Comparison of ENCODE assay signal across 18 cellular contexts in the genomic region with DNA sequence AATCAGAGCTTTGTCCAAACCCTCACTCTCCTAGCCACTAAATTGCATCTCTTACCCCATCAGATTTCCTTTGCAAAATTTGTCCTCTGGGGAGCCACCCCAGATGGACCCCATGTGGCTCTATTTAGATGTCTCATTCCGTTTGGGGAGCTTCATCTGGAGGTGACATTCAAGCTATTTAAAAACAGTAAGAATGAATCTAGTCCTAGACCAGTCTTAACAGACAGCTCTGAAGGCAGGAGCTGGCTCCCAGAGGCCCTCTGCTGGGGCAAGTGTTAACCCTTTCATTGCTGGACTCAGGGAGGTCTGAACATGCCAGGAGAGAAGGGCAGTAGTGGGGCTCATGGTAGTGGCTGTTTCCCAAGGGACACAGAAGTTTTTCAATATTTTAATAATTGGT. TPM values are rescaled to one million over a fixed set of nuclear protein-coding genes. Genes with fewer than 3 reads are reported as not detected.
DNase-seq lines count a peak whose midpoint lies in the region; ATAC-seq, FAIRE-seq and TF ChIP-seq lines count a peak whose summit lies in the region.
"Had no signal": no experiment of that assay in that cellular context is flagged by ENCODE, and none has a peak within 500 bp of the region (broad histone marks: within the 10 kb centered on the region; RNA-seq: fewer than 3 reads in every experiment).

No MANE protein-coding gene starts in this region.

- H3K4me1 Mint-ChIP-seq in nephron progenitor cell = peaks cover 73% of the 10 kb centered on the region
- no peaks in the 10 kb centered on the region for H3K4me1 Mint-ChIP-seq in CD4-positive, alpha-beta T cell (ENCODE audit: low read depth)
- H3K4me1 Mint-ChIP-seq in activated T-cell treated with anti-CD3 and anti-CD28 coated beads, Interleukin-2, amount 50 U/mL, for 72 hours (ENCODE audit: low read depth) = no peaks in the 10 kb centered on the region
- H3K4me1 Mint-ChIP-seq: B cell had no signal

- peak; percentile 14 for DNase-seq in AG08395 (ENCODE audit: low spot score)
- DNase-seq in IMR-90 = no peak
- DNase-seq in H1 (ENCODE audit: low read depth in 1 of 2, low spot score in 2 of 2) = no peak
- DNase-seq in nephron progenitor cell = no peak
- DNase-seq in CD4-positive, alpha-beta T cell = no peak
- no peak for DNase-seq in DMS79 (lab: John Stamatoyannopoulos, UW)
- DNase-seq in NCI-H82 treated with DMSO at 0.1 percent for 48 hours (lab: John Stamatoyannopoulos, UW; ENCODE audit: unreplicated experiment) = no peak
- DNase-seq in activated T-cell treated with anti-CD3 and anti-CD28 coated beads, Interleukin-2, amount 50 U/mL, for 72 hours = no peak
- DNase-seq: ACHN, DMS153, KG1, NCI-H1105, NCI-H1694 treated with DMSO at 0.1 percent for 48 hours, NCI-H69, PC-3 had no signal

- BruUV-seq in IMR-90 (replicated peaks; lab: Mats Ljungman, UMichigan) = no TSS peak

- H2BK15ac ChIP-seq in IMR-90 (ENCODE audit: low read depth, low read length) (0 out of 3 replicates have a peak overlapping the region, but pooled peaks have one; percentile 11), H1 (ENCODE audit: low read length) (0 out of 2 replicates have a peak overlapping the region, but pooled peaks have one; percentile 5)

- H3K4me3 ChIP-seq in IMR-90 (ENCODE audit: insufficient read depth, low read depth, low read length) (no peak overlapping the region), H1 (ENCODE audit: extremely low read depth in 1 of 4, insufficient read depth in 2 of 4, low read depth in 3 of 4, low read length in 4 of 4) (no peak overlapping the region)
- H3K4me3 ChIP-seq: GM12878, SK-N-MC had no signal

- H3K18ac ChIP-seq in IMR-90 (ENCODE audit: low read depth, low read length) (no peak overlapping the region), H1 (ENCODE audit: extremely low read depth, low read length) (peak overlapping the region; percentile 71; the same call in 1 of the 2 replicates)

- H2BK20ac ChIP-seq in IMR-90 (ENCODE audit: low read depth, low read length) = 0 out of 2 replicates have a peak overlapping the region, but pooled peaks have one; percentile 9
- no peak overlapping the region for H2BK20ac ChIP-seq in H1 (ENCODE audit: low read length)

- H3K14ac ChIP-seq in IMR-90 (replicated peaks; ENCODE audit: low read depth, low read length) = peak overlapping the region; percentile 7; the same call in 1 of the 2 replicates
- no peak overlapping the region for H3K14ac ChIP-seq in H1 (ENCODE audit: insufficient read length)

- H3K4me2 ChIP-seq in IMR-90 (ENCODE audit: low read depth, low read length) = no peak overlapping the region
- no peak overlapping the region; a peak in 1 of 4 replicates for H3K4me2 ChIP-seq in H1 (ENCODE audit: insufficient read depth in 1 of 2, low read depth in 2 of 2, low read length in 2 of 2)

- H3K27me3 Mint-ChIP-seq in nephron progenitor cell (ENCODE audit: low read depth, poor library complexity) = peaks cover 7% of the 10 kb centered on the region
- peaks cover 5% of the 10 kb centered on the region for H3K27me3 Mint-ChIP-seq in CD4-positive, alpha-beta T cell
- peaks cover 6% of the 10 kb centered on the region for H3K27me3 Mint-ChIP-seq in activated T-cell treated with anti-CD3 and anti-CD28 coated beads, Interleukin-2, amount 50 U/mL, for 72 hours (ENCODE audit: low read depth)

- dilution Hi-C loops in IMR-90 (cut with HindIII; ENCODE audit: low sequenced_read_pairs, unreplicated experiment) = no loop called here

- H2BK5ac ChIP-seq in IMR-90 (ENCODE audit: low read depth, low read length, poor library complexity, severe bottlenecking) (no peak overlapping the region), H1 (ENCODE audit: low read depth, low read length) (peak overlapping the region; percentile 73; the same call in 1 of the 2 replicates)

- peak overlapping the region; percentile 3; the same call in 1 of the 2 replicates for H2AK5ac ChIP-seq in IMR-90 (ENCODE audit: low read depth, low read length)
- H2AK5ac ChIP-seq in H1 (ENCODE audit: low read depth, low read length) = no peak overlapping the region

- H3K9me3 ChIP-seq in IMR-90 (ENCODE audit: control insufficient read depth, insufficient read depth, low read length) (no peaks in the 10 kb centered on the region), H1 (ENCODE audit: insufficient read depth in 2 of 2, low read depth in 1 of 2, low read length in 1 of 2) (no peaks in the 10 kb centered on the region)
- H3K9me3 ChIP-seq in CD4-positive, alpha-beta T cell (ENCODE audit: control insufficient read depth, low read length) = no peaks in the 10 kb centered on the region

- H3K4me1 ChIP-seq in IMR-90 (ENCODE audit: control insufficient read depth, insufficient read depth, low read length) = peaks cover 39% of the 10 kb centered on the region
- peaks cover 7 to 18% (median 9%) of the 10 kb centered on the region in 4 experiments for H3K4me1 ChIP-seq in H1 (replicated peaks in 1 of 4; ENCODE audit: control insufficient read depth in 3 of 4, insufficient read depth in 4 of 4, low read length in 3 of 4)

- H3K27ac ChIP-seq in IMR-90 (ENCODE audit: insufficient read depth, low read length) (no peak overlapping the region), H1 (ENCODE audit: low read depth, low read length) (no peak overlapping the region)
- H3K27ac ChIP-seq in CD4-positive, alpha-beta T cell (ENCODE audit: low read depth, low read length) = no peak overlapping the region
- H3K27ac ChIP-seq: SK-N-MC had no signal

- H3K4me3 Mint-ChIP-seq in nephron progenitor cell = peak overlapping the region; percentile 5
- no peak overlapping the region for H3K4me3 Mint-ChIP-seq in CD4-positive, alpha-beta T cell
- H3K4me3 Mint-ChIP-seq in activated T-cell treated with anti-CD3 and anti-CD28 coated beads, Interleukin-2, amount 50 U/mL, for 72 hours = no peak overlapping the region
- H3K4me3 Mint-ChIP-seq: B cell had no signal

- no peaks in the 10 kb centered on the region for H3K36me3 ChIP-seq in IMR-90 (ENCODE audit: control insufficient read depth, insufficient read depth, low read length)
- no peaks in the 10 kb centered on the region for H3K36me3 ChIP-seq in H1 (ENCODE audit: control insufficient read depth in 2 of 4, insufficient read depth in 4 of 4, low read length in 3 of 4)

- H2AFZ ChIP-seq in IMR-90 (replicated peaks; ENCODE audit: low read length, poor library complexity) (no peak overlapping the region), H1 (ENCODE audit: low read length) (no peak overlapping the region)

- H3K9me1 ChIP-seq in IMR-90 (ENCODE audit: insufficient read depth, low read length) = peaks cover 13% of the 10 kb centered on the region

- peak overlapping the region; percentile 92; the same call in 1 of the 2 replicates for H2BK12ac ChIP-seq in H1 (ENCODE audit: low read depth, low read length)

- TF ChIP-seq RAD21 in IMR-90 (IDR thresholded peaks at IDR 0.05; ENCODE audit: low read length) = no peak
- TF ChIP-seq RAD21 in H1 (IDR thresholded peaks at IDR 0.05 in 1 of 2, conservative IDR thresholded peaks at IDR 0.05 in 1 of 2; ENCODE audit: low read depth in 2 of 2, low read length in 2 of 2) = no peak

- peak; percentile 10; the same call in 1 of the 2 replicates for ATAC-seq in IMR-90 (ENCODE audit: low read depth)
- ATAC-seq in CD4-positive, alpha-beta T cell (ENCODE audit: poor library complexity) = no peak
- no peak for ATAC-seq in activated T-cell treated with anti-CD3 and anti-CD28 coated beads, Interleukin-2, amount 50 U/mL, for 72 hours (replicated peaks in 1 of 2)
- ATAC-seq: GM12878, PC-3 had no signal

- H3K27ac Mint-ChIP-seq in nephron progenitor cell = peak overlapping the region; percentile 34
- no peak overlapping the region for H3K27ac Mint-ChIP-seq in CD4-positive, alpha-beta T cell
- H3K27ac Mint-ChIP-seq in activated T-cell treated with anti-CD3 and anti-CD28 coated beads, Interleukin-2, amount 50 U/mL, for 72 hours = no peak overlapping the region
- H3K27ac Mint-ChIP-seq: B cell had no signal

- H3K9ac ChIP-seq in IMR-90 (ENCODE audit: low read depth, low read length) (no peak overlapping the region), H1 (replicated peaks in 1 of 4; ENCODE audit: extremely low read depth in 1 of 4, low read depth in 3 of 4, low read length in 3 of 4) (no peak overlapping the region)

- no peaks in the 10 kb centered on the region for H3K27me3 ChIP-seq in IMR-90 (ENCODE audit: control insufficient read depth, insufficient read depth, low read length)
- no peaks in the 10 kb centered on the region for H3K27me3 ChIP-seq in H1 (replicated peaks in 1 of 4; ENCODE audit: control insufficient read depth in 3 of 4, extremely low read depth in 1 of 4, insufficient read depth in 3 of 4, low read length in 3 of 4)
- H3K27me3 ChIP-seq in CD4-positive, alpha-beta T cell (ENCODE audit: control insufficient read depth, insufficient read depth, low read length) = no peaks in the 10 kb centered on the region

- TF ChIP-seq CTCF in IMR-90 (conservative IDR thresholded peaks at IDR 0.05; ENCODE audit: low read depth, low read length) = no peak
- TF ChIP-seq CTCF in H1 (IDR thresholded peaks at IDR 0.05; ENCODE audit: control extremely low read depth in 1 of 3, insufficient read depth in 1 of 3, low read depth in 1 of 3, low read length in 3 of 3) = no peak
- TF ChIP-seq CTCF in nephron progenitor cell (IDR thresholded peaks at IDR 0.05) = no peak
- TF ChIP-seq CTCF in CD4-positive, alpha-beta T cell (IDR thresholded peaks at IDR 0.05) = no peak

- H3K23me2 ChIP-seq in H1 (ENCODE audit: low read depth, low read length) = no peaks in the 10 kb centered on the region

- no peak overlapping the region for H4K5ac ChIP-seq in IMR-90 (ENCODE audit: low read depth, low read length)
- no peak overlapping the region for H4K5ac ChIP-seq in H1 (ENCODE audit: insufficient read length, low read depth, low read length)

- no CpG with 5 or more reads among the region's 1 CpG for WGBS in IMR-90 (ENCODE audit: extremely low coverage in 2 of 2, insufficient read length in 1 of 2), 2 experiments
- 59% methylated on average over 1 of the region's 1 CpG; no CpG with 5 or more reads in 1 of the 2 experiments for WGBS in H1 (ENCODE audit: extremely low coverage in 1 of 2, insufficient coverage in 1 of 2, insufficient read length in 1 of 2, insufficient replicate concordance in 2 of 2, low coverage in 1 of 2, low lambda C conversion rate in 2 of 2, missing lambda C conversion rate in 1 of 2), 2 experiments

- no peaks in the 10 kb centered on the region for H3K36me3 Mint-ChIP-seq in nephron progenitor cell (ENCODE audit: low read depth)
- no peaks in the 10 kb centered on the region for H3K36me3 Mint-ChIP-seq in CD4-positive, alpha-beta T cell (ENCODE audit: low read depth)
- H3K36me3 Mint-ChIP-seq in activated T-cell treated with anti-CD3 and anti-CD28 coated beads, Interleukin-2, amount 50 U/mL, for 72 hours (ENCODE audit: insufficient read depth in 2 of 2) = no peaks in the 10 kb centered on the region

- H2BK120ac ChIP-seq in IMR-90 (ENCODE audit: low read depth, low read length) (no peak overlapping the region; the same call in 1 of the 2 replicates), H1 (replicated peaks; ENCODE audit: low read depth, low read length) (no peak overlapping the region)

- in situ Hi-C loops in IMR-90 (cut with MboI; ENCODE audit: low sequenced_read_pairs) = no loop called here

- H3K79me1 ChIP-seq in IMR-90 (ENCODE audit: low read depth in 1 of 2, low read length in 2 of 2) (no peaks in the 10 kb centered on the region), H1 (ENCODE audit: low read depth, low read length) (no peaks in the 10 kb centered on the region)

- H3K23ac ChIP-seq in IMR-90 (ENCODE audit: low read depth, low read length) = no peak overlapping the region
- H3K23ac ChIP-seq in H1 (ENCODE audit: insufficient read length) = no peak overlapping the region

- H3K9me3 Mint-ChIP-seq in nephron progenitor cell = no peaks in the 10 kb centered on the region
- no peaks in the 10 kb centered on the region for H3K9me3 Mint-ChIP-seq in CD4-positive, alpha-beta T cell
- no peaks in the 10 kb centered on the region for H3K9me3 Mint-ChIP-seq in activated T-cell treated with anti-CD3 and anti-CD28 coated beads, Interleukin-2, amount 50 U/mL, for 72 hours

- H3K56ac ChIP-seq in IMR-90 (ENCODE audit: extremely low read depth, insufficient read depth, low read length) = no peak overlapping the region
- H3K56ac ChIP-seq in H1 (replicated peaks; ENCODE audit: insufficient read length, low read depth, low read length) = no peak overlapping the region

- intact Hi-C loops in IMR-90 (cut with micrococcal nuclease) = no loop called here
- intact Hi-C loops in CD4-positive, alpha-beta T cell (cut with DNase I, micrococcal nuclease) = no loop called here

- no peak overlapping the region for H4K91ac ChIP-seq in IMR-90 (ENCODE audit: insufficient read depth, low read depth, low read length)
- H4K91ac ChIP-seq in H1 (replicated peaks; ENCODE audit: insufficient read length, low read length) = no peak overlapping the region

- POLR2A ChIA-PET in IMR-90 (lab: Charles Lee; ENCODE audit: unreplicated experiment) (no interaction called here), H1 (lab: Charles Lee; ENCODE audit: partially characterized antibody) (interaction anchor here (0.7 to 1.8 kb wide), 4 partner anchors 24 to 75 kb away, joined by 3 to 7 read pairs (median 4); a partner anchor contains a TSS)
- POLR2A ChIA-PET in CD4-positive, alpha-beta T cell (lab: Charles Lee) = no interaction called here

- no peak overlapping the region for H2AK9ac ChIP-seq in IMR-90 (replicated peaks; ENCODE audit: low read depth, low read length, poor library complexity)

- 0 out of 2 replicates have a peak overlapping the region, but pooled peaks have one; percentile 2 for H3K4ac ChIP-seq in IMR-90 (ENCODE audit: low read depth, low read length)
- H3K4ac ChIP-seq in H1 (replicated peaks; ENCODE audit: insufficient read length, low read depth, low read length) = no peak overlapping the region

- CTCF ChIA-PET in IMR-90 (lab: Yijun Ruan, JAX) = interaction anchor here (0.6 to 0.9 kb wide), 2 partner anchors 78 to 100 kb away, joined by 3 read pairs; no protein-coding TSS in a partner anchor
- CTCF ChIA-PET in H1 (lab: Charles Lee; ENCODE audit: partially characterized antibody) = interaction anchor here (1.0 to 1.8 kb wide), 8 partner anchors 8 to 106 kb away, joined by 3 to 14 read pairs (median 4); no protein-coding TSS in a partner anchor
- CTCF ChIA-PET in CD4-positive, alpha-beta T cell (lab: Charles Lee) = no interaction called here

- no peaks in the 10 kb centered on the region for H4K20me1 ChIP-seq in IMR-90 (ENCODE audit: insufficient read depth, low read length)
- H4K20me1 ChIP-seq in H1 (replicated peaks in 1 of 2; ENCODE audit: control insufficient read depth in 1 of 2, insufficient read depth in 2 of 2, low read length in 2 of 2) = no peaks in the 10 kb centered on the region

- H3K79me2 ChIP-seq in H1 (ENCODE audit: control insufficient read depth in 1 of 2, insufficient read depth in 2 of 2, low read length in 2 of 2) = no peaks in the 10 kb centered on the region

- TF ChIP-seq EP300 in H1 (IDR thresholded peaks at IDR 0.05; ENCODE audit: borderline replicate concordance in 1 of 2, low read depth in 2 of 2, low read length in 2 of 2) = no peak

- H4K8ac ChIP-seq in IMR-90 (ENCODE audit: low read depth in 2 of 2, low read length in 2 of 2) (no peak overlapping the region), H1 (ENCODE audit: extremely low read depth, insufficient read depth, low read length) (no peak overlapping the region; the same call in 1 of the 2 replicates)

- FAIRE-seq in H1 (lab: Jason Lieb, UNC) = no peak
- FAIRE-seq: GM12878 had no signal

- TF ChIP-seq POLR2A in IMR-90 (IDR thresholded peaks at IDR 0.05; ENCODE audit: low read depth, low read length) = no peak
- TF ChIP-seq POLR2A in H1 (IDR thresholded peaks at IDR 0.05; ENCODE audit: control extremely low read depth in 1 of 2, low read depth in 2 of 2, low read length in 2 of 2) = no peak

RNA-seq across cellular contexts. Expression of a gene that starts 59.2 kb away (rescaled TPM):
- 341 and 804 TPM in 2 replicates for total RNA-seq in IMR-90 (2012; rRNA removed)
- polyA plus RNA-seq in IMR-90 (2012; rRNA removed) (1,504 and 1,572 TPM in 2 replicates), H1 (2011; rRNA removed) (1,723 and 1,737 TPM in 2 replicates)
- 2,705 and 5,319 TPM in 2 replicates for polyA plus RNA-seq in IMR-90 (2012; cell fraction: cytosol; rRNA removed)
- polyA plus RNA-seq in IMR-90 (2012; cell fraction: nucleus; rRNA removed; ENCODE audit: low replicate concordance) = 530 and 1,168 TPM in 2 replicates
- 3,180 and 3,341 TPM in 2 replicates for total RNA-seq in H1 (2021; fragmentation: NEBNext Ultra II Directional; extraction: Animal tissue kit (Norgen Biotek cat#: 25700))
- 2,977 TPM for polyA plus RNA-seq in H1 (2011; cell fraction: cytosol; rRNA removed)
- polyA plus RNA-seq in H1 (2011; cell fraction: nucleus; rRNA removed) = 4,552 TPM
- 3,740 to 6,593 TPM (median 5,844 TPM) in 4 replicates for polyA plus RNA-seq in H1 (2012, experiment 1 of 2)
- polyA plus RNA-seq in H1 (2012, experiment 2 of 2) = 4,216 TPM
- 12,293 TPM for polyA plus RNA-seq in H1 (2013, experiment 1 of 2)
- polyA plus RNA-seq in H1 (2013, experiment 2 of 2) = 12,251 TPM
- 601 and 656 TPM in 2 replicates for polyA minus RNA-seq in H1 (2011; rRNA and poly(A)+ RNA removed)
- 1,160 TPM for polyA minus RNA-seq in H1 (2011; cell fraction: cytosol; rRNA and poly(A)+ RNA removed)
- polyA minus RNA-seq in H1 (2011; cell fraction: nucleus; rRNA and poly(A)+ RNA removed) = 777 TPM
- total RNA-seq in CD4-positive, alpha-beta T cell = 1,000 to 10,000 TPM; 4,138 to 4,142 TPM
- total RNA-seq in activated T-cell treated with anti-CD3 and anti-CD28 coated beads, Interleukin-2, amount 50 U/mL, for 72 hours = 1,000 to 10,000 TPM; 3,626 to 3,861 TPM
